ENCODE assay signal across 18 cellular contexts in genomic region chr20:11232249-11232648, GRCh38.
"Had no signal": no experiment of that assay in that cellular context is flagged by ENCODE, and none has a peak within 500 bp of the region (broad histone marks: within the 10 kb centered on the region; RNA-seq: fewer than 3 reads in every experiment).

No MANE protein-coding gene starts in this region.

- H3K36me3 Mint-ChIP-seq: natural killer cell treated with Interleukin-12 subunit alpha and Interleukin-12 subunit beta and Interleukin-15 and Interleukin-18, amount 100 ng/mL, for 72 hours; stimulated activated memory B cell treated with anti-CD40 and anti-IgM and Interleukin-4, amounts not matched to agents 10 μg/mL and 1 μg/mL and 100 μg/mL, for 72 hours; type B pancreatic cell had no signal

- H3K27me3 Mint-ChIP-seq: natural killer cell treated with Interleukin-12 subunit alpha and Interleukin-12 subunit beta and Interleukin-15 and Interleukin-18, amount 100 ng/mL, for 72 hours; stimulated activated memory B cell treated with anti-CD40 and anti-IgM and Interleukin-4, amounts not matched to agents 10 μg/mL and 1 μg/mL and 100 μg/mL, for 72 hours; stimulated activated naive CD8-positive, alpha-beta T cell treated with anti-CD3 and anti-CD28 coated beads, Interleukin-15, amount 100 ng/mL, for 72 hours; type B pancreatic cell had no signal

- H3K9me3 ChIP-seq: psoas muscle, spleen had no signal

- H3K27me3 ChIP-seq: dorsolateral prefrontal cortex, spleen had no signal

- H3K4me3 Mint-ChIP-seq: central memory CD8-positive, alpha-beta T cell; natural killer cell treated with Interleukin-12 subunit alpha and Interleukin-12 subunit beta and Interleukin-15 and Interleukin-18, amount 100 ng/mL, for 72 hours; stimulated activated memory B cell treated with anti-CD40 and anti-IgM and Interleukin-4, amounts not matched to agents 10 μg/mL and 1 μg/mL and 100 μg/mL, for 72 hours; stimulated activated naive CD8-positive, alpha-beta T cell treated with anti-CD3 and anti-CD28 coated beads, Interleukin-15, amount 100 ng/mL, for 72 hours; type B pancreatic cell had no signal

- DNase-seq: cortex of kidney; effector CD8-positive, alpha-beta T cell; kidney; left cardiac atrium; mammary epithelial cell; psoas muscle; retina; spleen; stimulated activated CD4-positive, alpha-beta T cell treated with anti-CD3 and anti-CD28 coated beads, Interleukin-15, amount 100 ng/mL, for 24 hours; stimulated activated CD4-positive, alpha-beta T cell treated with anti-CD3 and anti-CD28 coated beads, Interleukin-1b, Interleukin-23, amount 100 ng/mL, for 48 hours; stimulated activated CD4-positive, alpha-beta T cell treated with anti-CD3 and anti-CD28 coated beads, Interleukin-4, amount 100 ng/mL, for 24 hours; stimulated activated naive CD8-positive, alpha-beta T cell treated with anti-CD3 and anti-CD28 coated beads, Interleukin-15, amount 100 ng/mL, for 72 hours had no signal

- H3K4me3 ChIP-seq: psoas muscle, spleen had no signal

- H3K27ac Mint-ChIP-seq: natural killer cell treated with Interleukin-12 subunit alpha and Interleukin-12 subunit beta and Interleukin-15 and Interleukin-18, amount 100 ng/mL, for 72 hours; stimulated activated memory B cell treated with anti-CD40 and anti-IgM and Interleukin-4, amounts not matched to agents 10 μg/mL and 1 μg/mL and 100 μg/mL, for 72 hours; stimulated activated naive CD8-positive, alpha-beta T cell treated with anti-CD3 and anti-CD28 coated beads, Interleukin-15, amount 100 ng/mL, for 72 hours; type B pancreatic cell had no signal

- H3K36me3 ChIP-seq: spleen had no signal

- H3K27ac ChIP-seq: parathyroid adenoma, psoas muscle, spleen had no signal

- H3K9me3 Mint-ChIP-seq: natural killer cell treated with Interleukin-12 subunit alpha and Interleukin-12 subunit beta and Interleukin-15 and Interleukin-18, amount 100 ng/mL, for 72 hours; stimulated activated memory B cell treated with anti-CD40 and anti-IgM and Interleukin-4, amounts not matched to agents 10 μg/mL and 1 μg/mL and 100 μg/mL, for 72 hours; stimulated activated naive CD8-positive, alpha-beta T cell treated with anti-CD3 and anti-CD28 coated beads, Interleukin-15, amount 100 ng/mL, for 72 hours; type B pancreatic cell had no signal

- H3K4me1 Mint-ChIP-seq: central memory CD8-positive, alpha-beta T cell; stimulated activated memory B cell treated with anti-CD40 and anti-IgM and Interleukin-4, amounts not matched to agents 10 μg/mL and 1 μg/mL and 100 μg/mL, for 72 hours; stimulated activated naive CD8-positive, alpha-beta T cell treated with anti-CD3 and anti-CD28 coated beads, Interleukin-15, amount 100 ng/mL, for 72 hours had no signal

- H3K4me1 ChIP-seq: psoas muscle had no signal
